In genomic region chr13:95677564-95678386, GRCh38 we compare ENCODE assay signal across 8 cellular contexts. TPM values are rescaled to one million over a fixed set of nuclear protein-coding genes. Genes with fewer than 3 reads are reported as not detected.
DNase-seq lines count a peak whose midpoint lies in the region; ATAC-seq and TF ChIP-seq lines count a peak whose summit lies in the region.

No MANE protein-coding gene starts in this region.

- peaks cover 38% of the 10 kb centered on the region for H3K36me3 Mint-ChIP-seq in stimulated activated naive CD8-positive, alpha-beta T cell treated with anti-CD3 and anti-CD28 coated beads, Interleukin-15, Interleukin-2, amounts not matched to agents 100 ng/mL and 50 ng/mL, for 24 hours (ENCODE audit: low read depth)

- H2BK15ac ChIP-seq in mesenchymal stem cell (ENCODE audit: low read depth, poor library complexity, severe bottlenecking): peak overlapping the region; percentile 89

- no peak overlapping the region for H4K91ac ChIP-seq in mesenchymal stem cell (ENCODE audit: low read length)

- peaks cover 7% of the 10 kb centered on the region for H3K9me3 Mint-ChIP-seq in stimulated activated naive CD8-positive, alpha-beta T cell treated with anti-CD3 and anti-CD28 coated beads, Interleukin-15, Interleukin-2, amounts not matched to agents 100 ng/mL and 50 ng/mL, for 24 hours

- H2BK120ac ChIP-seq in mesenchymal stem cell (ENCODE audit: low read depth, low read length): no peak overlapping the region

- H2BK12ac ChIP-seq in mesenchymal stem cell (ENCODE audit: low read length in 2 of 2): peak overlapping the region in 1 of 2 experiments; percentile 15

- intact Hi-C loops in PC-3 (cut with micrococcal nuclease): loop anchor here (5.0 to 10.0 kb wide), 2 partner anchors 97 to 155 kb away; no protein-coding TSS in a partner anchor
- intact Hi-C loops in colonic mucosa (cut with DNase I): no loop called here
- intact Hi-C loops in upper lobe of right lung (cut with DNase I): no loop called here

- 3% methylated on average over 25 of the region's 31 CpGs for WGBS in mesenchymal stem cell

- peak overlapping the region; percentile 43; the same call in 1 of the 2 replicates for H3K27ac ChIP-seq in PC-3 (ENCODE audit: low read length)
- peak overlapping the region; percentile 96 for H3K27ac ChIP-seq in colonic mucosa
- H3K27ac ChIP-seq in mesenchymal stem cell (ENCODE audit: low read length, poor library complexity, severe bottlenecking): peak overlapping the region; percentile 44
- H3K27ac ChIP-seq in upper lobe of right lung: peak overlapping the region; percentile 96

- ATAC-seq in stimulated activated naive CD8-positive, alpha-beta T cell treated with anti-CD3 and anti-CD28 coated beads, Interleukin-15, Interleukin-2, amounts not matched to agents 100 U/mL and 50 U/mL, for 24 hours: no peak
- ATAC-seq in PC-3: peak; percentile 7
- ATAC-seq in upper lobe of right lung: no peak
- ATAC-seq in HG02938 (IDR thresholded peaks at IDR 0.05; ENCODE audit: unreplicated experiment): no peak

- TSS peak; percentile 53 for BruUV-seq in PC-3 (replicated peaks; lab: Mats Ljungman, UMichigan)

- no peaks in the 10 kb centered on the region for H3K27me3 Mint-ChIP-seq in stimulated activated naive CD8-positive, alpha-beta T cell treated with anti-CD3 and anti-CD28 coated beads, Interleukin-15, Interleukin-2, amounts not matched to agents 100 ng/mL and 50 ng/mL, for 24 hours

- CTCF ChIA-PET in PC-3 (lab: Charles Lee): no interaction called here

- H3K9me3 ChIP-seq in PC-3 (ENCODE audit: low read length): no peaks in the 10 kb centered on the region
- no peaks in the 10 kb centered on the region for H3K9me3 ChIP-seq in colonic mucosa
- no peaks in the 10 kb centered on the region for H3K9me3 ChIP-seq in mesenchymal stem cell (ENCODE audit: control insufficient read depth, low read length)
- no peaks in the 10 kb centered on the region for H3K9me3 ChIP-seq in upper lobe of right lung

- DNase-seq in stimulated activated naive CD8-positive, alpha-beta T cell treated with anti-CD3 and anti-CD28 coated beads, Interleukin-15, Interleukin-2, amounts not matched to agents 100 U/mL and 50 U/mL, for 24 hours: no peak
- DNase-seq in PC-3 (peak; percentile 21), colonic mucosa (peak; percentile 57), mesenchymal stem cell (peak; percentile 52), upper lobe of right lung (no peak)
- DNase-seq in stimulated activated CD4-positive, alpha-beta T cell treated with anti-CD3 and anti-CD28 coated beads, Interleukin-2, amount 100 ng/mL, for 48 hours: no peak

- H4K8ac ChIP-seq in mesenchymal stem cell (ENCODE audit: low read length): no peak overlapping the region

- H3F3A ChIP-seq in PC-3 (ENCODE audit: low read length, unreplicated experiment): no peaks in the 10 kb centered on the region

- H2AK5ac ChIP-seq in mesenchymal stem cell (ENCODE audit: low read length, severe bottlenecking): no peak overlapping the region

- peaks cover 71% of the 10 kb centered on the region for H3K4me1 Mint-ChIP-seq in stimulated activated naive CD8-positive, alpha-beta T cell treated with anti-CD3 and anti-CD28 coated beads, Interleukin-15, Interleukin-2, amounts not matched to agents 100 ng/mL and 50 ng/mL, for 24 hours (ENCODE audit: low read depth)

- H3K23ac ChIP-seq in mesenchymal stem cell (ENCODE audit: low read length in 2 of 2): peak overlapping the region; percentile 8 to 96

- peak overlapping the region; percentile 96 for H3K4me3 Mint-ChIP-seq in stimulated activated naive CD8-positive, alpha-beta T cell treated with anti-CD3 and anti-CD28 coated beads, Interleukin-15, Interleukin-2, amounts not matched to agents 100 ng/mL and 50 ng/mL, for 24 hours

- peaks cover 78% of the 10 kb centered on the region for H3K79me2 ChIP-seq in PC-3 (ENCODE audit: low read length)

- H4K20me1 ChIP-seq in PC-3 (ENCODE audit: low read length): peaks cover 18% of the 10 kb centered on the region

- peaks cover 6% of the 10 kb centered on the region for H3K79me1 ChIP-seq in mesenchymal stem cell (replicated peaks; ENCODE audit: low read length, poor library complexity, severe bottlenecking)

- TF ChIP-seq CTCF in PC-3 (conservative IDR thresholded peaks at IDR 0.05; ENCODE audit: low read depth, low read length): no peak
- TF ChIP-seq CTCF in colonic mucosa (IDR thresholded peaks at IDR 0.05): no peak
- no peak for TF ChIP-seq CTCF in upper lobe of right lung (IDR thresholded peaks at IDR 0.05)

- H3K36me3 ChIP-seq in PC-3 (ENCODE audit: low read depth, low read length) (no peaks in the 10 kb centered on the region), colonic mucosa (no peaks in the 10 kb centered on the region), mesenchymal stem cell (ENCODE audit: control insufficient read depth in 1 of 2, insufficient read depth in 2 of 2, low read depth in 1 of 2, low read length in 2 of 2) (no peaks in the 10 kb centered on the region), upper lobe of right lung (no peaks in the 10 kb centered on the region)

- H3K27me3 ChIP-seq in PC-3 (ENCODE audit: low read length) (no peaks in the 10 kb centered on the region), colonic mucosa (no peaks in the 10 kb centered on the region), mesenchymal stem cell (ENCODE audit: control insufficient read depth in 1 of 2, insufficient read depth in 1 of 2, low read length in 2 of 2) (no peaks in the 10 kb centered on the region), upper lobe of right lung (no peaks in the 10 kb centered on the region)

- H3K9me2 ChIP-seq in PC-3 (replicated peaks; ENCODE audit: low read length): no peaks in the 10 kb centered on the region

- H3K4me2 ChIP-seq in PC-3 (ENCODE audit: low read length): peak overlapping the region; percentile 97
- peak overlapping the region; percentile 67 for H3K4me2 ChIP-seq in mesenchymal stem cell (ENCODE audit: low read length, poor library complexity, severe bottlenecking)

- peaks cover 35% of the 10 kb centered on the region for H3K4me1 ChIP-seq in PC-3 (ENCODE audit: insufficient read depth, low read length)
- H3K4me1 ChIP-seq in colonic mucosa: peaks cover 22% of the 10 kb centered on the region
- H3K4me1 ChIP-seq in mesenchymal stem cell (ENCODE audit: control insufficient read depth, insufficient read depth, low read depth, low read length): peaks cover 2% of the 10 kb centered on the region
- peaks cover 35% of the 10 kb centered on the region for H3K4me1 ChIP-seq in upper lobe of right lung

- H2BK5ac ChIP-seq in mesenchymal stem cell (ENCODE audit: low read depth, low read length, poor library complexity, severe bottlenecking): peak overlapping the region; percentile 85

- H3K9ac ChIP-seq in PC-3 (ENCODE audit: low read length) (peak overlapping the region; percentile 95), colonic mucosa (ENCODE audit: low read depth in 2 of 2, low read length in 2 of 2) (peak overlapping the region; percentile 88 to 96), mesenchymal stem cell (ENCODE audit: low read length) (peak overlapping the region; percentile 95)

- peak overlapping the region in 1 of 2 experiments; percentile 95 for H3K4ac ChIP-seq in mesenchymal stem cell (ENCODE audit: low read depth in 1 of 2, low read length in 2 of 2)

- H3K4me3 ChIP-seq in PC-3 (ENCODE audit: low read length): peak overlapping the region; percentile 98
- peak overlapping the region; percentile 84 for H3K4me3 ChIP-seq in colonic mucosa
- H3K4me3 ChIP-seq in mesenchymal stem cell (ENCODE audit: insufficient read depth in 1 of 2, low read depth in 1 of 2, low read length in 2 of 2): peak overlapping the region; percentile 95 to 96
- H3K4me3 ChIP-seq in upper lobe of right lung: peak overlapping the region; percentile 95

- peak overlapping the region in 1 of 2 experiments; percentile 68 for H3K14ac ChIP-seq in mesenchymal stem cell (ENCODE audit: low read length in 2 of 2)

- H2AFZ ChIP-seq in PC-3 (ENCODE audit: low read length) (peak overlapping the region; percentile 73), mesenchymal stem cell (ENCODE audit: low read depth, low read length) (peak overlapping the region; percentile 93)

- H3K18ac ChIP-seq in mesenchymal stem cell (ENCODE audit: low read depth in 1 of 2, low read length in 2 of 2): peak overlapping the region; percentile 10 to 90

- POLR2A ChIA-PET in PC-3 (lab: Charles Lee; ENCODE audit: unreplicated experiment): no interaction called here

- H3K27ac Mint-ChIP-seq in stimulated activated naive CD8-positive, alpha-beta T cell treated with anti-CD3 and anti-CD28 coated beads, Interleukin-15, Interleukin-2, amounts not matched to agents 100 ng/mL and 50 ng/mL, for 24 hours: peak overlapping the region; percentile 76

RNA-seq across cellular contexts. Expression of gene DNAJC3, which starts 0.8 kb away (rescaled TPM):
- total RNA-seq in PC-3 (2014; rRNA removed) (17.8 and 20.5 TPM in 2 replicates), colonic mucosa (10 to 100 TPM; 70.6 to 76.8 TPM), upper lobe of right lung (67.9 TPM)
- polyA plus RNA-seq in mesenchymal stem cell (2013, experiment 1 of 2): 45.0 TPM
- 46.6 TPM for polyA plus RNA-seq in mesenchymal stem cell (2013, experiment 2 of 2)

RNA-seq across cellular contexts. Expression of gene DZIP1, which starts 33.3 kb away (rescaled TPM):
- total RNA-seq in PC-3 (2014; rRNA removed): 1.8 and 3.5 TPM in 2 replicates
- total RNA-seq in colonic mucosa: 1 to 10 TPM; 2.2 to 3.6 TPM
- 57.1 TPM for polyA plus RNA-seq in mesenchymal stem cell (2013, experiment 1 of 2)
- 56.1 TPM for polyA plus RNA-seq in mesenchymal stem cell (2013, experiment 2 of 2)
- 7.1 TPM for total RNA-seq in upper lobe of right lung

Comparison
In these comparisons a context has a peak if more than half of its experiments do, and no peak if none do; other contexts are left out.
1. DNase-seq: peak in PC-3 (single experiment), colonic mucosa (single experiment) and mesenchymal stem cell (single experiment); none in stimulated activated naive CD8-positive, alpha-beta T cell treated with anti-CD3 and anti-CD28 coated beads, Interleukin-15, Interleukin-2, amounts not matched to agents 100 U/mL and 50 U/mL, for 24 hours (single experiment), upper lobe of right lung (single experiment) and stimulated activated CD4-positive, alpha-beta T cell treated with anti-CD3 and anti-CD28 coated beads, Interleukin-2, amount 100 ng/mL, for 48 hours (0 of 2).
2. H3K27ac ChIP-seq: peak in every context shown above with its lines; median percentile 96 in colonic mucosa; 96 in upper lobe of right lung; 44 in mesenchymal stem cell; 43 in PC-3.
3. Peak in every context shown above with its lines, with median percentiles within 50 percentile points of each other: H3K4me3 ChIP-seq and H3K9ac ChIP-seq.